In the genomic region with DNA sequence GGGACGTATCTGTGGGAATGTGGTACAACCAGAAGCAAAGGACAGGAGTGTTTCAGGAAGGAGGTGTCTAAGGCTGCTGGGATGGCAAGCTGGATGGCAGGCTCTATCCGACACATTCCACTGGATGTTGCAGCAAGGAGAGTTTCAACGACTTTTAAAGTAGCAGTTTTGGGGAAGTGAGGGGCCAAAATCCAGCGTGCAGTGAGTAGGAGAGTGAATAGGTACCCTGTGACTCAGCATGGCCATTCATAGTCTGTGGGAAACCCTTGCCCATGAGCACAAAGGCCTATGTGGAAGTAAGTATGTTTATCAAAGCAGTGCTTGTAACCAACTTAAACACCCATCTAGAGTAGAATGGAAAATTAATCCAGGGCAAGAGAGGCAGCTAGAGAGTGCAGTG, we compare ENCODE assay signal across 15 cellular contexts.
"Had no signal": no experiment of that assay in that cellular context is flagged by ENCODE, and none has a peak within 500 bp of the region (broad histone marks: within the 10 kb centered on the region; RNA-seq: fewer than 3 reads in every experiment).

No MANE protein-coding gene starts in this region.

- DNase-seq: activated CD4-positive, alpha-beta T cell treated with anti-CD3 and anti-CD28 coated beads for 1 hour; activated CD4-positive, alpha-beta T cell treated with anti-CD3 and anti-CD28 coated beads, Interleukin-2, amount 50 U/mL, for 48 hours; activated naive CD4-positive, alpha-beta T cell treated with anti-CD3 and anti-CD28 coated beads for 36 hours; islet precursor cell; left lung; nephron progenitor cell; right lobe of liver; stimulated activated naive CD8-positive, alpha-beta T cell treated with anti-CD3 and anti-CD28 coated beads, Interleukin-15, amount 100 ng/mL, for 72 hours had no signal

- H3K4me2 ChIP-seq: hepatocyte had no signal

- H3K4me3 Mint-ChIP-seq: activated naive CD4-positive, alpha-beta T cell treated with anti-CD3 and anti-CD28 coated beads for 36 hours; memory B cell; nephron progenitor cell; stimulated activated naive CD8-positive, alpha-beta T cell treated with anti-CD3 and anti-CD28 coated beads, Interleukin-15, amount 100 ng/mL, for 72 hours; type B pancreatic cell had no signal

- H3K36me3 Mint-ChIP-seq: memory B cell, type B pancreatic cell had no signal

- H3K27me3 Mint-ChIP-seq: stimulated activated naive CD8-positive, alpha-beta T cell treated with anti-CD3 and anti-CD28 coated beads, Interleukin-15, amount 100 ng/mL, for 72 hours had no signal

- H3K27ac ChIP-seq: ascending aorta, cardiac muscle cell, hepatocyte, left lung, right lobe of liver, VCaP had no signal

- H3K4me1 Mint-ChIP-seq: memory B cell; stimulated activated naive CD8-positive, alpha-beta T cell treated with anti-CD3 and anti-CD28 coated beads, Interleukin-15, amount 100 ng/mL, for 72 hours had no signal

- ATAC-seq: left lung; right lobe of liver; stimulated activated naive CD8-positive, alpha-beta T cell treated with anti-CD3 and anti-CD28 coated beads, Interleukin-15, amount 100 ng/mL, for 72 hours had no signal

- H3K9me3 Mint-ChIP-seq: activated naive CD4-positive, alpha-beta T cell treated with anti-CD3 and anti-CD28 coated beads for 36 hours; activated T-helper 2 cell treated with anti-CD3 and anti-CD28 coated beads, Interferon-gamma antibody, Interleukin-2, Interleukin-4, amounts not matched to agents 10 μg/mL and 5 μg/mL and 100 μg/mL, durations not matched to agents 14 hours and 24 hours and 36 hours; memory B cell; nephron progenitor cell had no signal

- H3K4me1 ChIP-seq: ascending aorta, left lung, right lobe of liver had no signal

- H3K79me2 ChIP-seq: hepatocyte had no signal

- H3K27me3 ChIP-seq: ascending aorta, cardiac muscle cell, hepatocyte, left lung, right lobe of liver had no signal

- H2AFZ ChIP-seq: hepatocyte had no signal

- H3K36me3 ChIP-seq: ascending aorta, cardiac muscle cell, left lung, right lobe of liver had no signal

- H3K4me3 ChIP-seq: ascending aorta, cardiac muscle cell, hepatocyte, left lung, right lobe of liver had no signal

- H3K27ac Mint-ChIP-seq: activated naive CD4-positive, alpha-beta T cell treated with anti-CD3 and anti-CD28 coated beads for 36 hours; activated T-helper 2 cell treated with anti-CD3 and anti-CD28 coated beads, Interferon-gamma antibody, Interleukin-2, Interleukin-4, amounts not matched to agents 10 μg/mL and 5 μg/mL and 100 μg/mL, durations not matched to agents 14 hours and 24 hours and 36 hours; memory B cell; nephron progenitor cell; stimulated activated naive CD8-positive, alpha-beta T cell treated with anti-CD3 and anti-CD28 coated beads, Interleukin-15, amount 100 ng/mL, for 72 hours; type B pancreatic cell had no signal
